ENCODE assay signal across 9 cellular contexts in the genomic region with DNA sequence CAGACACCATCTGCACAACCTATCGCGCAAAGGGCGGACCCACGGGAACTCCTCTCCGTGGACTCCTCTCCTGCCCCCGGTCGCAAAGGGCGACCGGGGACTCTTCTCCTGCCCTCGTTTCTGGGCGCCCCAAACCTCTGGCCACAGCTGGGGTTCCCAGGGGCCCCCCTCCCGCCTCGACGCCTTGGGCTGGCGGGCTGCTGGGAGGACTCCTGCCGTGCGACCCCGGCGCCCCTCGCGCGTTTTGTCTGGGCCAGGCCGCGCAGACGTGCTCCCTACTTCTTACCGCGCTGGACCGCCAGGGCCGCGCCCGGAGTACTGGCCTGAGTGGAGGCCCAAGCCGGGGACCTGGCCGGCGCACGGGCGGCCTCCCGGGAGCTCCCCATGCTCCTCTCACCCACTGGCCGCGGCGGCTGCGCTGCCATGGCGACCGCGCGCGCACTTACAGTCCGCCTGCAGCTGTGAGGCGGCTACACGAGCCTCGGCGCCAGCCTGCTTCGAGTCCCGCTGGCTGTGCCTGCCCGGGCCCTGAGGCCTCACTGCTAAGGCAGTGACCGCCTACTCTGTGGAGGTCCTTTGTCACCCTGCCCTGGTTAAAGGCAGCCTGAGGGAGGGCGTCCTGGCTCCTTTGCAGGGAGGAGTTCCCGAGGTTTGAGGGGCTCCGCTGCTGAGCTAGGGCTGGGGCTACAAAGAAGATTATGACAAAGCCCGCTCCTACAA. TPM values are rescaled to one million over a fixed set of nuclear protein-coding genes. Genes with fewer than 3 reads are reported as not detected.
DNase-seq lines count a peak whose midpoint lies in the region; ATAC-seq and TF ChIP-seq lines count a peak whose summit lies in the region.
"Had no signal": no experiment of that assay in that cellular context is flagged by ENCODE, and none has a peak within 500 bp of the region (broad histone marks: within the 10 kb centered on the region; RNA-seq: fewer than 3 reads in every experiment).

No MANE protein-coding gene starts in this region.

- H3K4me3 Mint-ChIP-seq in neural crest cell, result peak overlapping the region; percentile 97

- H3K27ac ChIP-seq in foreskin keratinocyte, result no peak overlapping the region

- TF ChIP-seq CTCF in BE2C (IDR thresholded peaks at IDR 0.05; ENCODE audit: low read depth, low read length) (no peak), foreskin keratinocyte (conservative IDR thresholded peaks at IDR 0.05) (no peak), neural crest cell (conservative IDR thresholded peaks at IDR 0.05) (peak; percentile 12)

- H3K9me3 Mint-ChIP-seq in neural crest cell, result peaks cover 11% of the 10 kb centered on the region

- H3K4me1 ChIP-seq in BE2C, result no peaks in the 10 kb centered on the region
- no peaks in the 10 kb centered on the region for H3K4me1 ChIP-seq in foreskin keratinocyte

- no peaks in the 10 kb centered on the region for H3K9me3 ChIP-seq in BE2C

- H3K27me3 Mint-ChIP-seq in neural crest cell (ENCODE audit: low read depth), result no peaks in the 10 kb centered on the region

- peak overlapping the region; percentile 94 for H3K4me3 ChIP-seq in BE2C (ENCODE audit: low read depth, low read length)

- H3K4me1 Mint-ChIP-seq in neural crest cell, result peaks cover 28% of the 10 kb centered on the region

- ATAC-seq in GM19035 (IDR thresholded peaks at IDR 0.05; ENCODE audit: unreplicated experiment) (peak; percentile 67), HG03342 (IDR thresholded peaks at IDR 0.05; ENCODE audit: unreplicated experiment) (peak; percentile 51), foreskin keratinocyte (peak; percentile 86)

- no peaks in the 10 kb centered on the region for H3K27me3 ChIP-seq in BE2C
- no peaks in the 10 kb centered on the region for H3K27me3 ChIP-seq in foreskin keratinocyte

- peaks cover 13% of the 10 kb centered on the region for H3K36me3 Mint-ChIP-seq in neural crest cell (ENCODE audit: low read depth)

- H3K27ac Mint-ChIP-seq in neural crest cell (ENCODE audit: unreplicated experiment), result peak overlapping the region; percentile 94

- no peaks in the 10 kb centered on the region; the same call in 1 of the 2 replicates for H3K36me3 ChIP-seq in BE2C

- peak; percentile 87 for DNase-seq in BE2C
- peak; percentile 43 for DNase-seq in NOMO-1 treated with DMSO at 0.1 percent for 48 hours (lab: John Stamatoyannopoulos, UW; ENCODE audit: unreplicated experiment)
- peak; percentile 31 for DNase-seq in activated T-helper 9 cell treated with anti-CD3 and anti-CD28 coated beads, Interleukin-2, amount 50 U/mL, for 16 hours (ENCODE audit: low read depth)
- peak in 1 of 2 donors; percentile 55 for DNase-seq in foreskin keratinocyte
- peak; percentile 62 for DNase-seq in neural crest cell (ENCODE audit: low read depth, low spot score)
- peak; percentile 34 for DNase-seq in stromal cell of bone marrow (ENCODE audit: low read depth)

RNA-seq across cellular contexts. Expression of a gene that starts 0.4 kb away (rescaled TPM):
- polyA plus RNA-seq in BE2C (2012; ENCODE audit: insufficient read depth, insufficient read length, low read depth), result not detected
- total RNA-seq in foreskin keratinocyte (0.04 TPM in 1 of 2 replicates, not detected in the other), neural crest cell (0.12 and 0.16 TPM in 2 replicates)
- not detected in 2 replicates for polyA plus RNA-seq in foreskin keratinocyte
- total RNA-seq: HT1080 had no signal

RNA-seq across cellular contexts. Expression of a gene that starts 0.4 kb away (rescaled TPM):
- 2.6 TPM for polyA plus RNA-seq in BE2C (2012; ENCODE audit: insufficient read depth, insufficient read length, low read depth)
- 1.7 and 2.6 TPM in 2 replicates for total RNA-seq in foreskin keratinocyte
- polyA plus RNA-seq in foreskin keratinocyte, result 1.4 and 1.7 TPM in 2 replicates
- total RNA-seq in neural crest cell, result 8.6 and 10.1 TPM in 2 replicates
- total RNA-seq: HT1080 had no signal

RNA-seq across cellular contexts. Expression of a gene that starts 39.1 kb away (rescaled TPM):
- 27.0 TPM for polyA plus RNA-seq in BE2C (2012; ENCODE audit: insufficient read depth, insufficient read length, low read depth)
- total RNA-seq in foreskin keratinocyte (15.1 and 15.9 TPM in 2 replicates), neural crest cell (15.0 and 15.7 TPM in 2 replicates)
- 5.9 and 7.0 TPM in 2 replicates for polyA plus RNA-seq in foreskin keratinocyte

RNA-seq across cellular contexts. Expression of a gene that starts 42.9 kb away (rescaled TPM):
- 2.4 TPM for polyA plus RNA-seq in BE2C (2012; ENCODE audit: insufficient read depth, insufficient read length, low read depth)
- total RNA-seq in foreskin keratinocyte (3.5 and 4.4 TPM in 2 replicates), neural crest cell (1.5 TPM in 2 replicates)
- polyA plus RNA-seq in foreskin keratinocyte, result 2.2 and 2.5 TPM in 2 replicates
- total RNA-seq: HT1080 had no signal

RNA-seq across cellular contexts. Expression of a gene that starts 47.4 kb away (rescaled TPM):
- 6.2 TPM for polyA plus RNA-seq in BE2C (2012; ENCODE audit: insufficient read depth, insufficient read length, low read depth)
- total RNA-seq in foreskin keratinocyte, result 60.4 and 78.7 TPM in 2 replicates
- not detected in 2 replicates for polyA plus RNA-seq in foreskin keratinocyte
- total RNA-seq in neural crest cell, result 16.2 and 19.5 TPM in 2 replicates
